ENCODE assay signal across 14 cellular contexts in the genomic region with DNA sequence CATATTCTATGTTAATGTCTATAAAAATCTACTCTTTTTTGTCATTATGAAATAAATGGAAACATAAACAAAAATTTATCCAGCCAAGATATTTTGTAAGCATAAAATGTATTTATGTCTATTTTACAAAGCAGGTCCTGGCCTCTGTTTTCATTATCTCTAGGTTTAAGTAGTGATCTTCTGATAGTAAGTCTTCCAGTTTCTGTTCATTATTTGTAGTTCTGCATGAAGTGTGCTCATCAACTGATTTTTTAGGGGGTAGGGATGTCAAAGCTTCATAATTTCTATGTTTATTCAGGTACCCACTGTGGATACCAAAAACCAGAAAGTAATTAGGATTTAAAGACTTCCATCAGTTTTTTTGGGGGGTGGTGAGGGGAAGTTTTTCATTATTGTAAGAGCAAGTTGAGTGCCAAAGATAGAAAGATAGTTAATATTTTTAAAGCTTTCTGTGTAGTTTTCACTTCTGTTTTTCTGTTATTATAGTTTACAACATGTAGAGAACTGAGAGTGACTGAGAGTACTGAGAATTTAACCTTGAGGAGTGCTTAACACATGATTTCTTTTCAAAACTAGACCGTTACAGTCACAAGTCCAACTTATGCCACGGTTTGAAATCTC. TPM values are rescaled to one million over a fixed set of nuclear protein-coding genes. Genes with fewer than 3 reads are reported as not detected.
A peak's percentile ranks its signal among the peaks of the same experiment; 100 is the strongest.
DNase-seq lines count a peak whose midpoint lies in the region; ATAC-seq lines count a peak whose summit lies in the region.
"Had no signal": no experiment of that assay in that cellular context is flagged by ENCODE, and none has a peak within 500 bp of the region (broad histone marks: within the 10 kb centered on the region; RNA-seq: fewer than 3 reads in every experiment).

No MANE protein-coding gene starts in this region.

- H3K27ac ChIP-seq in neuronal stem cell (replicated peaks; ENCODE audit: low read length), result no peak overlapping the region
- H3K27ac ChIP-seq: epithelial cell of prostate had no signal

- H3K14ac ChIP-seq in neuronal stem cell (ENCODE audit: low read length), result no peak overlapping the region

- WGBS in neuronal stem cell (ENCODE audit: extremely low coverage in 2 of 2, insufficient read length in 2 of 2, insufficient replicate concordance in 1 of 2), 2 donors, result no CpG with 5 or more reads among the region's 2 CpGs

- no peaks in the 10 kb centered on the region for H3K79me1 ChIP-seq in neuronal stem cell (ENCODE audit: low read depth, low read length)

- DNase-seq in activated effector memory CD4-positive, alpha-beta T cell treated with Interleukin-2 at 50 U/mL for 16 hours, result no peak
- DNase-seq in hepatic stellate cell (ENCODE audit: low spot score) (no peak), neuronal stem cell (ENCODE audit: low spot score) (no peak), NCI-H1048 (lab: John Stamatoyannopoulos, UW) (no peak)
- DNase-seq: activated CD4-positive, CD25-positive, alpha-beta regulatory T cell treated with anti-CD3 and anti-CD28 coated beads, Interleukin-2, amount 50 U/mL, for 72 hours; activated effector memory CD4-positive, alpha-beta T cell treated with anti-CD3 and anti-CD28 coated beads, Interleukin-2, amount 50 U/mL, for 16 hours; NCI-H510A treated with DMSO at 0.1 percent for 48 hours; substantia nigra had no signal

- H2BK120ac ChIP-seq in neuronal stem cell (ENCODE audit: low read depth, low read length), result no peak overlapping the region

- H3K27me3 ChIP-seq in neuronal stem cell (ENCODE audit: control insufficient read depth in 3 of 3, insufficient read depth in 3 of 3, low read depth in 1 of 3, low read length in 3 of 3), result no peaks in the 10 kb centered on the region

- no peak overlapping the region for H3K9ac ChIP-seq in neuronal stem cell (ENCODE audit: low read depth, low read length, poor library complexity)

- ATAC-seq in GM18502 (IDR thresholded peaks at IDR 0.05; ENCODE audit: poor library complexity, unreplicated experiment), result peak; percentile 94
- peak; percentile 90 for ATAC-seq in GM19455 (IDR thresholded peaks at IDR 0.05; ENCODE audit: unreplicated experiment)
- peak; percentile 89 for ATAC-seq in HG02840 (IDR thresholded peaks at IDR 0.05; ENCODE audit: low FRiP score, unreplicated experiment)
- ATAC-seq in HG03520 (IDR thresholded peaks at IDR 0.05; ENCODE audit: unreplicated experiment), result peak; percentile 90
- ATAC-seq: HCT116 had no signal

- H3K36me3 ChIP-seq in neuronal stem cell (replicated peaks in 1 of 2; ENCODE audit: control insufficient read depth in 2 of 2, insufficient read depth in 2 of 2, low read length in 2 of 2), result no peaks in the 10 kb centered on the region

- no peak overlapping the region for H2BK12ac ChIP-seq in neuronal stem cell (ENCODE audit: low read length)

- H3K23ac ChIP-seq in neuronal stem cell (ENCODE audit: low read depth, low read length, poor library complexity), result no peak overlapping the region

- H3K9me3 ChIP-seq in neuronal stem cell (replicated peaks in 1 of 2; ENCODE audit: control insufficient read depth in 2 of 2, insufficient read depth in 1 of 2, low read depth in 1 of 2, low read length in 2 of 2), result no peaks in the 10 kb centered on the region

- H3K4me2 ChIP-seq in neuronal stem cell (ENCODE audit: insufficient read depth, low read length, poor library complexity, severe bottlenecking), result no peak overlapping the region

- H2BK5ac ChIP-seq in neuronal stem cell (ENCODE audit: low read length), result no peak overlapping the region

- no peak overlapping the region for H3K4ac ChIP-seq in neuronal stem cell (ENCODE audit: low read length)

- no peak overlapping the region for H4K8ac ChIP-seq in neuronal stem cell (ENCODE audit: low read depth, low read length)

- no peak overlapping the region for H3K4me3 ChIP-seq in neuronal stem cell (ENCODE audit: low read length in 2 of 2)

- H3K18ac ChIP-seq in neuronal stem cell (ENCODE audit: low read length), result no peak overlapping the region

- H4K91ac ChIP-seq in neuronal stem cell (ENCODE audit: low read depth, low read length, poor library complexity), result no peak overlapping the region

- no peak overlapping the region for H2AK5ac ChIP-seq in neuronal stem cell (ENCODE audit: low read depth, low read length)

- H3K4me1 ChIP-seq in neuronal stem cell (ENCODE audit: control insufficient read depth in 2 of 2, insufficient read depth in 1 of 2, low read depth in 1 of 2, low read length in 2 of 2), result no peaks in the 10 kb centered on the region

- no peak overlapping the region for H2AFZ ChIP-seq in neuronal stem cell (ENCODE audit: low read length)

- H2BK15ac ChIP-seq in neuronal stem cell (ENCODE audit: low read length), result no peak overlapping the region

RNA-seq across cellular contexts. Expression of a gene that starts 30.6 kb away (rescaled TPM):
- polyA plus RNA-seq in neuronal stem cell (2013, experiment 1 of 2), result 27.7 TPM
- polyA plus RNA-seq in neuronal stem cell (2013, experiment 2 of 2), result 30.4 TPM
